Comparison of ENCODE assay signal across 17 cellular contexts in genomic region chrX:22032084-22032483, GRCh38. TPM values are rescaled to one million over a fixed set of nuclear protein-coding genes. Genes with fewer than 3 reads are reported as not detected.
A peak's percentile ranks its signal among the peaks of the same experiment; 100 is the strongest.
DNase-seq lines count a peak whose midpoint lies in the region; ATAC-seq lines count a peak whose summit lies in the region.
"Had no signal": no experiment of that assay in that cellular context is flagged by ENCODE, and none has a peak within 500 bp of the region (broad histone marks: within the 10 kb centered on the region; RNA-seq: fewer than 3 reads in every experiment).

PHEX (plus strand) TSS chrX:22032325; CDS start chrX:22033006, 681 bp downstream.

- POLR2A ChIA-PET in activated CD8-positive, alpha-beta memory T cell treated with anti-CD3 and anti-CD28 coated beads for 36 hours (lab: Charles Lee): no interaction called here

- CTCF ChIA-PET in activated CD8-positive, alpha-beta memory T cell treated with anti-CD3 and anti-CD28 coated beads for 36 hours (lab: Charles Lee): no interaction called here
- CTCF ChIA-PET in activated CD8-positive, alpha-beta memory T cell treated with anti-CD3 and anti-CD28 coated beads, Interleukin-2, amount 10 ng/mL, durations not matched to agents 7 days and 5 days (lab: Charles Lee): no interaction called here

- no peaks in the 10 kb centered on the region for H3K36me3 ChIP-seq in effector memory CD4-positive, alpha-beta T cell (ENCODE audit: control insufficient read depth, insufficient read depth, low read length)
- H3K36me3 ChIP-seq: MG63 had no signal

- H3K4me3 ChIP-seq in effector memory CD4-positive, alpha-beta T cell (ENCODE audit: insufficient read depth, low read depth, low read length, poor library complexity, severe bottlenecking): no peak within 1 kb of the TSS
- H3K4me3 ChIP-seq: MG63 had no signal

- H3K4me1 ChIP-seq in effector memory CD4-positive, alpha-beta T cell (ENCODE audit: control insufficient read depth, insufficient read depth, low read length, poor library complexity, severe bottlenecking): no peaks in the 10 kb centered on the region

- no peak within 1 kb of the TSS for H3K27ac ChIP-seq in effector memory CD4-positive, alpha-beta T cell (ENCODE audit: insufficient read depth, low read length, poor library complexity, severe bottlenecking)
- H3K27ac ChIP-seq: HL-60 had no signal

- no peaks in the 10 kb centered on the region for H3K9me3 ChIP-seq in effector memory CD4-positive, alpha-beta T cell (ENCODE audit: control insufficient read depth, low read length)
- H3K9me3 ChIP-seq: MG63 had no signal

- H3K27ac Mint-ChIP-seq in activated CD8-positive, alpha-beta memory T cell treated with anti-CD3 and anti-CD28 coated beads, Interleukin-2, amount 10 ng/mL, durations not matched to agents 7 days and 5 days: no peak within 1 kb of the TSS
- peak within 1 kb of the TSS; percentile 78 for H3K27ac Mint-ChIP-seq in activated naive CD8-positive, alpha-beta T cell treated with anti-CD3 and anti-CD28 coated beads for 36 hours
- H3K27ac Mint-ChIP-seq in stimulated activated memory B cell treated with anti-CD40 and anti-IgM and Interleukin-4, amounts not matched to agents 10 μg/mL and 1 μg/mL and 100 μg/mL, for 72 hours: peak within 1 kb of the TSS; percentile 69

- no peaks in the 10 kb centered on the region for H3K36me3 Mint-ChIP-seq in activated CD8-positive, alpha-beta memory T cell treated with anti-CD3 and anti-CD28 coated beads, Interleukin-2, amount 10 ng/mL, durations not matched to agents 7 days and 5 days
- peaks cover 4% of the 10 kb centered on the region for H3K36me3 Mint-ChIP-seq in activated naive CD8-positive, alpha-beta T cell treated with anti-CD3 and anti-CD28 coated beads for 36 hours
- no peaks in the 10 kb centered on the region for H3K36me3 Mint-ChIP-seq in stimulated activated memory B cell treated with anti-CD40 and anti-IgM and Interleukin-4, amounts not matched to agents 10 μg/mL and 1 μg/mL and 100 μg/mL, for 72 hours

- H3K27me3 Mint-ChIP-seq in activated CD8-positive, alpha-beta memory T cell treated with anti-CD3 and anti-CD28 coated beads, Interleukin-2, amount 10 ng/mL, durations not matched to agents 7 days and 5 days: no peaks in the 10 kb centered on the region
- no peaks in the 10 kb centered on the region for H3K27me3 Mint-ChIP-seq in activated naive CD8-positive, alpha-beta T cell treated with anti-CD3 and anti-CD28 coated beads for 36 hours
- H3K27me3 Mint-ChIP-seq in stimulated activated memory B cell treated with anti-CD40 and anti-IgM and Interleukin-4, amounts not matched to agents 10 μg/mL and 1 μg/mL and 100 μg/mL, for 72 hours: no peaks in the 10 kb centered on the region

- H3K9me3 Mint-ChIP-seq in activated CD8-positive, alpha-beta memory T cell treated with anti-CD3 and anti-CD28 coated beads, Interleukin-2, amount 10 ng/mL, durations not matched to agents 7 days and 5 days (ENCODE audit: low read depth): peaks cover 2% of the 10 kb centered on the region
- H3K9me3 Mint-ChIP-seq in activated naive CD8-positive, alpha-beta T cell treated with anti-CD3 and anti-CD28 coated beads for 36 hours: no peaks in the 10 kb centered on the region
- no peaks in the 10 kb centered on the region for H3K9me3 Mint-ChIP-seq in stimulated activated memory B cell treated with anti-CD40 and anti-IgM and Interleukin-4, amounts not matched to agents 10 μg/mL and 1 μg/mL and 100 μg/mL, for 72 hours

- DNase-seq in activated CD8-positive, alpha-beta memory T cell treated with anti-CD3 and anti-CD28 coated beads, Interleukin-2, amount 10 ng/mL, durations not matched to agents 7 days and 5 days: no peak
- DNase-seq in Kasumi-1 (lab: John Stamatoyannopoulos, UW): peak; percentile 3 to 6
- DNase-seq in activated naive CD8-positive, alpha-beta T cell treated with anti-CD3 and anti-CD28 coated beads for 36 hours: no peak
- DNase-seq in DMS153 treated with DMSO at 0.1 percent for 48 hours (lab: John Stamatoyannopoulos, UW; ENCODE audit: unreplicated experiment): no peak
- DNase-seq in effector memory CD4-positive, alpha-beta T cell: no peak
- DNase-seq in hypothalamus (lab: John Stamatoyannopoulos, UW): no peak
- DNase-seq: ACHN; H7; MG63; NCI-H1436; NCI-H2081 treated with DMSO at 0.1 percent for 48 hours; NCI-H2227 treated with DMSO at 0.1 percent for 48 hours; NCI-H526 treated with DMSO at 0.1 percent for 48 hours; NK-92 treated with Interleukin-12 subunit alpha and Interleukin-12 subunit beta, amount 100 ng/mL, for 24 hours had no signal

- ATAC-seq in activated CD8-positive, alpha-beta memory T cell treated with anti-CD3 and anti-CD28 coated beads, Interleukin-2, amount 10 ng/mL, durations not matched to agents 7 days and 5 days: no peak
- no peak for ATAC-seq in stimulated activated memory B cell treated with anti-CD40 and anti-IgM and Interleukin-4, amounts not matched to agents 10 μg/mL and 1 μg/mL and 100 μg/mL, for 72 hours

- no peak within 1 kb of the TSS for H3K4me3 Mint-ChIP-seq in activated CD8-positive, alpha-beta memory T cell treated with anti-CD3 and anti-CD28 coated beads, Interleukin-2, amount 10 ng/mL, durations not matched to agents 7 days and 5 days
- peak within 1 kb of the TSS; percentile 57 for H3K4me3 Mint-ChIP-seq in activated naive CD8-positive, alpha-beta T cell treated with anti-CD3 and anti-CD28 coated beads for 36 hours
- peak within 1 kb of the TSS; percentile 46 for H3K4me3 Mint-ChIP-seq in stimulated activated memory B cell treated with anti-CD40 and anti-IgM and Interleukin-4, amounts not matched to agents 10 μg/mL and 1 μg/mL and 100 μg/mL, for 72 hours

- no peaks in the 10 kb centered on the region for H3K27me3 ChIP-seq in effector memory CD4-positive, alpha-beta T cell (replicated peaks; ENCODE audit: control insufficient read depth, insufficient read depth, low read length, poor library complexity, severe bottlenecking)
- H3K27me3 ChIP-seq: MG63 had no signal

- peaks cover 7% of the 10 kb centered on the region for H3K4me1 Mint-ChIP-seq in activated CD8-positive, alpha-beta memory T cell treated with anti-CD3 and anti-CD28 coated beads, Interleukin-2, amount 10 ng/mL, durations not matched to agents 7 days and 5 days
- H3K4me1 Mint-ChIP-seq in activated naive CD8-positive, alpha-beta T cell treated with anti-CD3 and anti-CD28 coated beads for 36 hours: peaks cover 28% of the 10 kb centered on the region
- H3K4me1 Mint-ChIP-seq in stimulated activated memory B cell treated with anti-CD40 and anti-IgM and Interleukin-4, amounts not matched to agents 10 μg/mL and 1 μg/mL and 100 μg/mL, for 72 hours: peaks cover 19% of the 10 kb centered on the region

RNA-seq across cellular contexts. Expression of gene PHEX, which starts in this region (rescaled TPM):
- total RNA-seq in activated CD8-positive, alpha-beta memory T cell treated with anti-CD3 and anti-CD28 coated beads for 36 hours: 10 to 100 TPM; 32.6 TPM
- total RNA-seq in activated CD8-positive, alpha-beta memory T cell treated with anti-CD3 and anti-CD28 coated beads, Interleukin-2, amount 10 ng/mL, durations not matched to agents 7 days and 5 days: 1 to 10 TPM; 1.1 to 7.7 TPM
- 10 to 100 TPM; 22.3 to 22.4 TPM for total RNA-seq in activated naive CD8-positive, alpha-beta T cell treated with anti-CD3 and anti-CD28 coated beads for 36 hours

Comparison
In these comparisons a context has a peak if more than half of its experiments do, and no peak if none do; other contexts are left out.
1. DNase-seq: peak in Kasumi-1 (2 of 2); none in activated CD8-positive, alpha-beta memory T cell treated with anti-CD3 and anti-CD28 coated beads, Interleukin-2, amount 10 ng/mL, durations not matched to agents 7 days and 5 days (single experiment), activated naive CD8-positive, alpha-beta T cell treated with anti-CD3 and anti-CD28 coated beads for 36 hours (single experiment), DMS153 treated with DMSO at 0.1 percent for 48 hours (single experiment), effector memory CD4-positive, alpha-beta T cell (0 of 3) and hypothalamus (0 of 51).